Comparison of ENCODE assay signal across 14 cellular contexts in the genomic region with DNA sequence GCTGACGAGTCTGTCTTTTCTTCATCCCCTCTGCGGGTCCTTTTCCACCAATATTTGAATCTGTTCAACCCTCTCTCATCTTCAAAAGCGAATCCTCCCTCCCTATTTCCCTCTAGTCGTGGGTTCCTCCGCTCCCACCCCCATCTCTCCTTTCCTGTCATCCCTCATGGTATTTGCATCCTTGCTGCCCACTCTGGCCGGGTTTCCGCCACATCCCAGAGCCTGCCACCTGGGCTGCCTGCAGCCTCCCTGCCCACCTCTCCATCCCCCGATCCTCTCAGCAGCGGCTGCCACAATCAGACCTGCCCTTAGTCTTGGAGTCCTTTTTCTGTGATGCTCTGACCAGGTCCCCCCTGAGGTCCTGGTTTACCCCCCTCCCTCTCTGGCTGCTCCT. TPM values are rescaled to one million over a fixed set of nuclear protein-coding genes. Genes with fewer than 3 reads are reported as not detected.
A peak's percentile ranks its signal among the peaks of the same experiment; 100 is the strongest.
DNase-seq lines count a peak whose midpoint lies in the region; ATAC-seq and TF ChIP-seq lines count a peak whose summit lies in the region.
"Had no signal": no experiment of that assay in that cellular context is flagged by ENCODE, and none has a peak within 500 bp of the region (broad histone marks: within the 10 kb centered on the region; RNA-seq: fewer than 3 reads in every experiment).

No MANE protein-coding gene starts in this region.

- H3K4me3 ChIP-seq in spleen: no peak overlapping the region
- H3K4me3 ChIP-seq: sigmoid colon had no signal

- no peaks in the 10 kb centered on the region for H3K9me3 ChIP-seq in spleen
- H3K9me3 ChIP-seq: sigmoid colon had no signal

- peaks cover 10% of the 10 kb centered on the region for H3K4me1 Mint-ChIP-seq in activated CD4-positive, alpha-beta memory T cell treated with anti-CD3 and anti-CD28 coated beads for 36 hours (ENCODE audit: low read depth)
- H3K4me1 Mint-ChIP-seq in activated CD4-positive, alpha-beta memory T cell treated with anti-CD3 and anti-CD28 coated beads, Interleukin-2, amount 10 ng/mL, durations not matched to agents 7 days and 5 days: peaks cover 17% of the 10 kb centered on the region
- H3K4me1 Mint-ChIP-seq in WTC11: 0 out of 2 replicates have a peak, but pooled peaks cover 2% of the 10 kb centered on the region
- peaks cover 33% of the 10 kb centered on the region for H3K4me1 Mint-ChIP-seq in endothelial cell (ENCODE audit: unreplicated experiment)
- H3K4me1 Mint-ChIP-seq in T-cell: peaks cover 15 to 36% (median 19%) of the 10 kb centered on the region in 3 donors

- H3K36me3 ChIP-seq in spleen: peaks cover 13 to 100% (median 98%) of the 10 kb centered on the region in 6 donors

- no peaks in the 10 kb centered on the region for H3K9me3 Mint-ChIP-seq in activated CD4-positive, alpha-beta memory T cell treated with anti-CD3 and anti-CD28 coated beads for 36 hours
- H3K9me3 Mint-ChIP-seq in activated CD4-positive, alpha-beta memory T cell treated with anti-CD3 and anti-CD28 coated beads, Interleukin-2, amount 10 ng/mL, durations not matched to agents 7 days and 5 days: no peaks in the 10 kb centered on the region
- H3K9me3 Mint-ChIP-seq in WTC11 (no peaks in the 10 kb centered on the region), endothelial cell (ENCODE audit: unreplicated experiment) (no peaks in the 10 kb centered on the region), T-cell (no peaks in the 10 kb centered on the region)

- H3K27me3 Mint-ChIP-seq in activated CD4-positive, alpha-beta memory T cell treated with anti-CD3 and anti-CD28 coated beads for 36 hours: no peaks in the 10 kb centered on the region
- H3K27me3 Mint-ChIP-seq in activated CD4-positive, alpha-beta memory T cell treated with anti-CD3 and anti-CD28 coated beads, Interleukin-2, amount 10 ng/mL, durations not matched to agents 7 days and 5 days: no peaks in the 10 kb centered on the region
- H3K27me3 Mint-ChIP-seq in WTC11 (ENCODE audit: low read depth) (no peaks in the 10 kb centered on the region), endothelial cell (ENCODE audit: unreplicated experiment) (peaks cover 11% of the 10 kb centered on the region), T-cell (no peaks in the 10 kb centered on the region)

- WGBS in spleen, 5 donors: 89 to 95% (median 91%) methylated on average over 9 of the region's 9 CpGs

- TF ChIP-seq CTCF in WTC11 (IDR thresholded peaks at IDR 0.05) (no peak), endothelial cell (IDR thresholded peaks at IDR 0.05; ENCODE audit: unreplicated experiment) (no peak), spleen (IDR thresholded peaks at IDR 0.05 in 8 of 11, conservative IDR thresholded peaks at IDR 0.05 in 3 of 11) (no peak)

- intact Hi-C loops in activated CD4-positive, alpha-beta memory T cell treated with anti-CD3 and anti-CD28 coated beads for 36 hours (cut with micrococcal nuclease): no loop called here
- intact Hi-C loops in spleen (cut with DNase I; ENCODE audit: low total_unique reads): loop anchor here (10.0 kb wide), 2 partner anchors 46 to 156 kb away; a partner anchor contains a TSS

- peaks cover 31 to 64% (median 46%) of the 10 kb centered on the region in 6 donors for H3K4me1 ChIP-seq in spleen

- peak overlapping the region in 7 of 8 donors; percentile 53 to 86 (median 75) for H3K27ac ChIP-seq in spleen

- H3K27ac Mint-ChIP-seq in activated CD4-positive, alpha-beta memory T cell treated with anti-CD3 and anti-CD28 coated beads for 36 hours: peak overlapping the region; percentile 68
- H3K27ac Mint-ChIP-seq in activated CD4-positive, alpha-beta memory T cell treated with anti-CD3 and anti-CD28 coated beads, Interleukin-2, amount 10 ng/mL, durations not matched to agents 7 days and 5 days: no peak overlapping the region
- H3K27ac Mint-ChIP-seq in WTC11 (peak overlapping the region; percentile 85), endothelial cell (ENCODE audit: unreplicated experiment) (peak overlapping the region; percentile 30), T-cell (peak overlapping the region in 1 of 2 donors; percentile 16)

- CTCF ChIA-PET in activated CD4-positive, alpha-beta memory T cell treated with anti-CD3 and anti-CD28 coated beads for 36 hours (lab: Charles Lee): no interaction called here
- CTCF ChIA-PET in activated CD4-positive, alpha-beta memory T cell treated with anti-CD3 and anti-CD28 coated beads, Interleukin-2, amount 10 ng/mL, durations not matched to agents 7 days and 5 days (lab: Charles Lee): no interaction called here
- CTCF ChIA-PET in WTC11 (lab: Charles Lee) (no interaction called here), T-cell (lab: Charles Lee) (interaction anchor here in 1 of 2 donors (0.5 kb wide), 1 partner anchor 301 kb away, joined by 3 read pairs; no protein-coding TSS in a partner anchor)

- no peak for TF ChIP-seq POLR2A in spleen (IDR thresholded peaks at IDR 0.05)

- H3K27me3 ChIP-seq in spleen (replicated peaks in 1 of 7): no peaks in the 10 kb centered on the region
- H3K27me3 ChIP-seq: sigmoid colon had no signal

- ATAC-seq in WTC11: no peak
- ATAC-seq in T-cell (replicated peaks in 1 of 4): no peak
- ATAC-seq: esophagus mucosa had no signal

- POLR2A ChIA-PET in activated CD4-positive, alpha-beta memory T cell treated with anti-CD3 and anti-CD28 coated beads for 36 hours (lab: Charles Lee): no interaction called here
- POLR2A ChIA-PET in activated CD4-positive, alpha-beta memory T cell treated with anti-CD3 and anti-CD28 coated beads, Interleukin-2, amount 10 ng/mL, durations not matched to agents 7 days and 5 days (lab: Charles Lee): no interaction called here
- POLR2A ChIA-PET in WTC11 (lab: Charles Lee): no interaction called here
- POLR2A ChIA-PET in T-cell (lab: Charles Lee): no interaction called here

- DNase-seq in activated CD4-positive, alpha-beta memory T cell treated with anti-CD3 and anti-CD28 coated beads for 36 hours: no peak
- DNase-seq in activated CD4-positive, alpha-beta memory T cell treated with anti-CD3 and anti-CD28 coated beads, Interleukin-2, amount 10 ng/mL, durations not matched to agents 7 days and 5 days: no peak
- DNase-seq in WTC11 (ENCODE audit: low spot score) (no peak), endothelial cell (ENCODE audit: low spot score) (no peak), spleen (no peak), NCI-H226 (no peak), T-cell (no peak)
- DNase-seq in activated effector memory CD4-positive, alpha-beta T cell treated with Interleukin-2 at 50 U/mL for 16 hours: no peak
- DNase-seq: ACHN; activated effector memory CD4-positive, alpha-beta T cell treated with anti-CD3 and anti-CD28 coated beads, Interleukin-2, amount 50 U/mL, for 16 hours; cerebellar nuclear complex; NCI-H1436; sigmoid colon had no signal

- H3K36me3 Mint-ChIP-seq in activated CD4-positive, alpha-beta memory T cell treated with anti-CD3 and anti-CD28 coated beads for 36 hours: peaks cover 39% of the 10 kb centered on the region
- peaks cover 55% of the 10 kb centered on the region for H3K36me3 Mint-ChIP-seq in activated CD4-positive, alpha-beta memory T cell treated with anti-CD3 and anti-CD28 coated beads, Interleukin-2, amount 10 ng/mL, durations not matched to agents 7 days and 5 days (ENCODE audit: low read depth)
- H3K36me3 Mint-ChIP-seq in WTC11 (peaks cover 54% of the 10 kb centered on the region), endothelial cell (ENCODE audit: low read depth, unreplicated experiment) (peaks cover 8% of the 10 kb centered on the region), T-cell (peaks cover 63% of the 10 kb centered on the region)

- no peak overlapping the region for H3K4me3 Mint-ChIP-seq in activated CD4-positive, alpha-beta memory T cell treated with anti-CD3 and anti-CD28 coated beads for 36 hours
- H3K4me3 Mint-ChIP-seq in activated CD4-positive, alpha-beta memory T cell treated with anti-CD3 and anti-CD28 coated beads, Interleukin-2, amount 10 ng/mL, durations not matched to agents 7 days and 5 days: no peak overlapping the region
- H3K4me3 Mint-ChIP-seq in WTC11 (no peak overlapping the region), endothelial cell (ENCODE audit: unreplicated experiment) (peak overlapping the region; percentile 59), T-cell (no peak overlapping the region)

TF ChIP-seq in WTC11, 78 proteins besides CTCF, POLR2A, EP300 and RAD21:
- no peak for TF ChIP-seq ZBTB21 (CRISPR knock-in tag; IDR thresholded peaks at IDR 0.05; ENCODE audit: borderline replicate concordance)
- TF ChIP-seq ELF4 (CRISPR knock-in tag; IDR thresholded peaks at IDR 0.05; ENCODE audit: low read depth): no peak
- no peak for TF ChIP-seq SOX15 (CRISPR knock-in tag; IDR thresholded peaks at IDR 0.05)
- no peak for TF ChIP-seq GABPB1 (CRISPR knock-in tag; IDR thresholded peaks at IDR 0.05)
- no peak for TF ChIP-seq TEAD1 (CRISPR knock-in tag; IDR thresholded peaks at IDR 0.05)
- TF ChIP-seq NFYB (CRISPR knock-in tag; conservative IDR thresholded peaks at IDR 0.05; ENCODE audit: low read depth): no peak
- TF ChIP-seq, protein P1, sequence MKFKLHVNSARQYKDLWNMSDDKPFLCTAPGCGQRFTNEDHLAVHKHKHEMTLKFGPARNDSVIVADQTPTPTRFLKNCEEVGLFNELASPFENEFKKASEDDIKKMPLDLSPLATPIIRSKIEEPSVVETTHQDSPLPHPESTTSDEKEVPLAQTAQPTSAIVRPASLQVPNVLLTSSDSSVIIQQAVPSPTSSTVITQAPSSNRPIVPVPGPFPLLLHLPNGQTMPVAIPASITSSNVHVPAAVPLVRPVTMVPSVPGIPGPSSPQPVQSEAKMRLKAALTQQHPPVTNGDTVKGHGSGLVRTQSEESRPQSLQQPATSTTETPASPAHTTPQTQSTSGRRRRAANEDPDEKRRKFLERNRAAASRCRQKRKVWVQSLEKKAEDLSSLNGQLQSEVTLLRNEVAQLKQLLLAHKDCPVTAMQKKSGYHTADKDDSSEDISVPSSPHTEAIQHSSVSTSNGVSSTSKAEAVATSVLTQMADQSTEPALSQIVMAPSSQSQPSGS (CRISPR knock-in tag; IDR thresholded peaks at IDR 0.05; ENCODE audit: borderline replicate concordance, low read depth): no peak
- TF ChIP-seq NR1H2 (CRISPR knock-in tag; IDR thresholded peaks at IDR 0.05): no peak
TF ChIP-seq in WTC11: peak in this region for 0.

RNA-seq across cellular contexts. Expression of a gene that starts 44.9 kb away (rescaled TPM):
- 10 to 100 TPM; 79.4 to 81.6 TPM for total RNA-seq in activated CD4-positive, alpha-beta memory T cell treated with anti-CD3 and anti-CD28 coated beads for 36 hours
- 10 to 100 TPM; 72.7 to 73.5 TPM for total RNA-seq in activated CD4-positive, alpha-beta memory T cell treated with anti-CD3 and anti-CD28 coated beads, Interleukin-2, amount 10 ng/mL, durations not matched to agents 7 days and 5 days
- total RNA-seq in WTC11 (2021) (39.4 to 46.2 TPM (median 40.8 TPM) in 3 replicates), endothelial cell (ENCODE audit: unreplicated experiment) (3.0 TPM), spleen (100 to 1,000 TPM in 3 of 7 donors, 10 to 100 TPM in 4; 85.9 to 131 (median 95.9) TPM), T-cell (100 to 1,000 TPM; 163 to 263 (median 239) TPM)
- polyA plus RNA-seq in spleen: 10 to 100 TPM; 12.3 to 30.8 (median 14.8) TPM

Comparison
In these comparisons a context has a peak if more than half of its experiments do, and no peak if none do; other contexts are left out.
1. RNA of a gene that starts 44.9 kb away (total RNA-seq): 163 to 263 TPM in T-cell, 85.9 to 131 TPM in spleen, 79.4 to 81.6 TPM in activated CD4-positive, alpha-beta memory T cell treated with anti-CD3 and anti-CD28 coated beads for 36 hours, 72.7 to 73.5 TPM in activated CD4-positive, alpha-beta memory T cell treated with anti-CD3 and anti-CD28 coated beads, Interleukin-2, amount 10 ng/mL, durations not matched to agents 7 days and 5 days and 39.4 to 46.2 TPM in WTC11; 3.0 TPM in endothelial cell (single experiment); every median in the first group is over 10 times any median in the second.